ENCODE assay signal across 25 cellular contexts in the genomic region with DNA sequence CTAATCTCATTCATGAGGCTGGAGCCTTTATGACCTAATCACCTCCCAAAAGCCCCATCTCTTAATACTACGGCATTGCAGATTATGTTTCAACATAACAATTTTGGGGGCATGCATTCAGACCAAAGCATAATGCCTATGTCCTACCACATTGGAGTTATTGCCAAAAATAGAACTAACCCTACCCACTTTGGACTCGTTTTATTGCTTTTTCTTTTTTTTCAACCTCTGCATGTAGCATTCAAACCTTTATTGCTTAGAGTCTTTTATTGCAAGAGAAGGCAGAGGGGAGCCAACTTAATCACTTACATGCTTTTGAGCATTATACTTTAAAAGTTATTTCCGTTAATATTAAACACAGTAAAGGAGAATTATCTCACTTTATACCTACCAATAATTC.
"Had no signal": no experiment of that assay in that cellular context is flagged by ENCODE, and none has a peak within 500 bp of the region (broad histone marks: within the 10 kb centered on the region; RNA-seq: fewer than 3 reads in every experiment).

No MANE protein-coding gene starts in this region.

- H3K4me1 ChIP-seq: uterus had no signal

- ATAC-seq: stimulated activated effector memory CD8-positive, alpha-beta T cell treated with anti-CD3 and anti-CD28 coated beads, Interleukin-12 subunit alpha, Interleukin-12 subunit beta, amount 100 ng/mL, for 72 hours; stimulated activated memory B cell treated with anti-CD40 and anti-IgM and Interleukin-4, amounts not matched to agents 10 μg/mL and 1 μg/mL and 100 μg/mL, for 72 hours; stimulated activated naive B cell treated with anti-CD40 and anti-IgM and Interleukin-4, amounts not matched to agents 10 μg/mL and 1 μg/mL and 100 μg/mL, for 72 hours; stimulated activated naive CD8-positive, alpha-beta T cell treated with anti-CD3 and anti-CD28 coated beads, Interleukin-15, amount 100 ng/mL, for 72 hours; stimulated activated naive CD8-positive, alpha-beta T cell treated with anti-CD3 and anti-CD28 coated beads, Interleukin-15, Interleukin-2, amounts not matched to agents 100 U/mL and 50 U/mL, for 24 hours; upper lobe of right lung had no signal

- H3K4me3 ChIP-seq: stomach, suprapubic skin, testis, thoracic aorta, thyroid gland, tibial artery, tibial nerve, upper lobe of left lung, upper lobe of right lung, uterus, vagina had no signal

- H3K27me3 ChIP-seq: stomach, suprapubic skin, testis, thyroid gland, tibial artery, tibial nerve, upper lobe of left lung, upper lobe of right lung, uterus, vagina had no signal

- H3K36me3 ChIP-seq: stomach, suprapubic skin, thoracic aorta, thyroid gland, tibial artery, tibial nerve, upper lobe of left lung, upper lobe of right lung, uterus, vagina had no signal

- H3K27ac ChIP-seq: stomach, suprapubic skin, testis, thoracic aorta, thyroid gland, tibial artery, tibial nerve, upper lobe of left lung, upper lobe of right lung, uterus, vagina had no signal

- DNase-seq: stimulated activated CD4-positive, alpha-beta T cell treated with anti-CD3 and anti-CD28 coated beads, Interleukin-2, amount 100 ng/mL, for 48 hours; stimulated activated CD4-positive, alpha-beta T cell treated with anti-CD3 and anti-CD28 coated beads, Interleukin-4, amount 100 ng/mL, for 1 hour; stimulated activated CD4-positive, alpha-beta T cell treated with anti-CD3 and anti-CD28 coated beads, Interleukin-4, amount 100 ng/mL, for 24 hours; stimulated activated CD4-positive, alpha-beta T cell treated with anti-CD3 and anti-CD28 coated beads, Interleukin-4, amount 100 ng/mL, for 4 hours; stimulated activated CD8-positive, alpha-beta memory T cell treated with anti-CD3 and anti-CD28 coated beads, Interleukin-4, amount 100 ng/mL, for 48 hours; stimulated activated naive B cell treated with anti-CD40 and anti-IgM and Interleukin-4, amounts not matched to agents 10 μg/mL and 1 μg/mL and 100 μg/mL, for 72 hours; stimulated activated naive CD4-positive, alpha-beta T cell; stimulated activated naive CD4-positive, alpha-beta T cell treated with Interleukin-2 at 50 U/mL for 16 hours; stimulated activated naive CD8-positive, alpha-beta T cell treated with anti-CD3 and anti-CD28 coated beads, Interleukin-15, amount 100 ng/mL, for 72 hours; stimulated activated naive CD8-positive, alpha-beta T cell treated with anti-CD3 and anti-CD28 coated beads, Interleukin-15, Interleukin-2, amounts not matched to agents 100 U/mL and 50 U/mL, for 24 hours; stomach; substantia nigra; testis; thyroid gland; tibial artery; trophoblast cell; upper lobe of left lung; upper lobe of right lung; uterus had no signal

- H3K9me3 ChIP-seq: stomach, suprapubic skin, testis, thoracic aorta, thyroid gland, tibial artery, tibial nerve, upper lobe of left lung, upper lobe of right lung, uterus, vagina had no signal
